19 cellular contexts compared by ENCODE assay signal in genomic region chr2:128299628-128300027, GRCh38. TPM values are rescaled to one million over a fixed set of nuclear protein-coding genes. Genes with fewer than 3 reads are reported as not detected.
A peak's percentile ranks its signal among the peaks of the same experiment; 100 is the strongest.
DNase-seq lines count a peak whose midpoint lies in the region; ATAC-seq and TF ChIP-seq lines count a peak whose summit lies in the region.
"Had no signal": no experiment of that assay in that cellular context is flagged by ENCODE, and none has a peak within 500 bp of the region (broad histone marks: within the 10 kb centered on the region; RNA-seq: fewer than 3 reads in every experiment).

No MANE protein-coding gene starts in this region.

- peaks cover 100% of the 10 kb centered on the region for H4K20me1 ChIP-seq in Loucy (ENCODE audit: insufficient read depth, low read length, poor library complexity, severe bottlenecking)

- H3K27me3 ChIP-seq in Loucy (ENCODE audit: insufficient read depth, low read length, poor library complexity, severe bottlenecking) (no peaks in the 10 kb centered on the region), SJSA1 (replicated peaks) (no peaks in the 10 kb centered on the region), right lobe of liver (no peaks in the 10 kb centered on the region)

- H3K27me3 Mint-ChIP-seq in stimulated activated naive CD8-positive, alpha-beta T cell treated with anti-CD3 and anti-CD28 coated beads, Interleukin-15, amount 100 ng/mL, for 72 hours, result no peaks in the 10 kb centered on the region
- H3K27me3 Mint-ChIP-seq: CD4-positive, CD25-positive, alpha-beta regulatory T cell had no signal

- peak overlapping the region; percentile 93; the same call in 1 of the 2 replicates for H3K27ac ChIP-seq in SJSA1
- H3K27ac ChIP-seq in right lobe of liver, result no peak overlapping the region
- H3K27ac ChIP-seq: SK-N-MC had no signal

- peak in 2 of 4 donors; percentile 1 to 3 for ATAC-seq in right lobe of liver
- no peak for ATAC-seq in stimulated activated naive CD8-positive, alpha-beta T cell treated with anti-CD3 and anti-CD28 coated beads, Interleukin-15, amount 100 ng/mL, for 72 hours

- H3K4me1 Mint-ChIP-seq in stimulated activated naive CD8-positive, alpha-beta T cell treated with anti-CD3 and anti-CD28 coated beads, Interleukin-15, amount 100 ng/mL, for 72 hours, result peaks cover 13% of the 10 kb centered on the region

- H3K4me1 ChIP-seq in Loucy (ENCODE audit: insufficient read depth, low read length, poor library complexity, severe bottlenecking) (peaks cover 16% of the 10 kb centered on the region), SJSA1 (replicated peaks) (peaks cover 50% of the 10 kb centered on the region), right lobe of liver (peaks cover 0 to 21% (median under 1%) of the 10 kb centered on the region in 4 donors)

- H3K9ac ChIP-seq in Loucy (ENCODE audit: low read depth, low read length, poor library complexity, severe bottlenecking), result no peak overlapping the region

- no peak overlapping the region for H3K27ac Mint-ChIP-seq in stimulated activated naive CD8-positive, alpha-beta T cell treated with anti-CD3 and anti-CD28 coated beads, Interleukin-15, amount 100 ng/mL, for 72 hours
- H3K27ac Mint-ChIP-seq: CD4-positive, CD25-positive, alpha-beta regulatory T cell had no signal

- TF ChIP-seq CTCF in Loucy (conservative IDR thresholded peaks at IDR 0.05; ENCODE audit: low read length) (no peak), right lobe of liver (IDR thresholded peaks at IDR 0.05) (no peak)

- peaks cover 8 to 15% of the 10 kb centered on the region in 2 donors for H3K9me3 Mint-ChIP-seq in stimulated activated naive CD8-positive, alpha-beta T cell treated with anti-CD3 and anti-CD28 coated beads, Interleukin-15, amount 100 ng/mL, for 72 hours
- H3K9me3 Mint-ChIP-seq: HFFc6 had no signal

- no peak for TF ChIP-seq POLR2A in right lobe of liver (IDR thresholded peaks at IDR 0.05)

- intact Hi-C loops in right lobe of liver (cut with DNase I), result no loop called here

- H3K9me3 ChIP-seq in Loucy (ENCODE audit: insufficient read depth, low read depth, low read length) (no peaks in the 10 kb centered on the region), SJSA1 (replicated peaks) (no peaks in the 10 kb centered on the region), right lobe of liver (no peaks in the 10 kb centered on the region)

- H3K36me3 ChIP-seq in Loucy (ENCODE audit: insufficient read depth, low read length) (peaks cover 98% of the 10 kb centered on the region), SJSA1 (peaks cover 74% of the 10 kb centered on the region), right lobe of liver (no peaks in the 10 kb centered on the region)

- H3K4me2 ChIP-seq in Loucy (ENCODE audit: low read depth, low read length, poor library complexity, severe bottlenecking), result peak overlapping the region; percentile 28

- peaks cover 4% of the 10 kb centered on the region; the same call in 1 of the 2 replicates for H3F3A ChIP-seq in Loucy (ENCODE audit: low read depth)

- no peak overlapping the region for H2AFZ ChIP-seq in Loucy (ENCODE audit: low read length)

- no peaks in the 10 kb centered on the region for H3K9me2 ChIP-seq in Loucy (replicated peaks; ENCODE audit: low read depth, low read length)

- H3K79me2 ChIP-seq in Loucy (ENCODE audit: insufficient read depth, low read length), result peaks cover 100% of the 10 kb centered on the region

- H3K4me3 ChIP-seq in Loucy (ENCODE audit: low read length, poor library complexity, severe bottlenecking), result no peak overlapping the region
- H3K4me3 ChIP-seq in SJSA1, result no peak overlapping the region
- no peak overlapping the region for H3K4me3 ChIP-seq in right lobe of liver
- H3K4me3 ChIP-seq: SK-N-MC had no signal

- WGBS in right lobe of liver (ENCODE audit: insufficient coverage, low coverage, low lambda C conversion rate, missing lambda C conversion rate), result no CpG with 5 or more reads among the region's 11 CpGs

- peak; percentile 29 for DNase-seq in DMS 273 treated with DMSO at 0.1 percent for 48 hours (lab: John Stamatoyannopoulos, UW)
- no peak for DNase-seq in SJSA1 (ENCODE audit: low read depth in 1 of 2, low spot score in 2 of 2)
- DNase-seq in right lobe of liver, result peak in 2 of 3 donors; percentile 10 to 48
- no peak for DNase-seq in cortex of kidney (lab: John Stamatoyannopoulos, UW)
- no peak for DNase-seq in activated CD4-positive, alpha-beta T cell treated with anti-CD3 and anti-CD28 coated beads for 48 hours
- no peak for DNase-seq in amygdala (lab: John Stamatoyannopoulos, UW)
- no peak for DNase-seq in stimulated activated naive CD8-positive, alpha-beta T cell treated with anti-CD3 and anti-CD28 coated beads, Interleukin-15, amount 100 ng/mL, for 72 hours
- DNase-seq: ACHN; Calu3; CD4-positive, CD25-positive, alpha-beta regulatory T cell; HFFc6; MM.1S; NCI-H1105; NCI-H1930; NCI-H510A; NK-92 treated with Interleukin-12 subunit alpha and Interleukin-12 subunit beta, amount 100 ng/mL, for 24 hours; OCI-M1 had no signal

- H3K4me3 Mint-ChIP-seq in stimulated activated naive CD8-positive, alpha-beta T cell treated with anti-CD3 and anti-CD28 coated beads, Interleukin-15, amount 100 ng/mL, for 72 hours, result no peak overlapping the region
- H3K4me3 Mint-ChIP-seq: CD4-positive, CD25-positive, alpha-beta regulatory T cell; HFFc6 had no signal

RNA-seq across cellular contexts. Expression of gene HS6ST1, which starts 19.0 kb away (rescaled TPM):
- total RNA-seq in SJSA1 (2014; rRNA removed; shearing (Covaris generic)), result 120 and 160 TPM in 2 replicates
- 10 to 100 TPM; 18.0 to 53.5 (median 31.0) TPM for total RNA-seq in right lobe of liver

Comparison
In these comparisons a context has a peak if more than half of its experiments do, and no peak if none do; other contexts are left out.
1. DNase-seq: peak in DMS 273 treated with DMSO at 0.1 percent for 48 hours (single experiment) and right lobe of liver (2 of 3); none in SJSA1 (0 of 2), cortex of kidney (single experiment), activated CD4-positive, alpha-beta T cell treated with anti-CD3 and anti-CD28 coated beads for 48 hours (single experiment), amygdala (0 of 56) and stimulated activated naive CD8-positive, alpha-beta T cell treated with anti-CD3 and anti-CD28 coated beads, Interleukin-15, amount 100 ng/mL, for 72 hours (0 of 2).